In the genomic region with DNA sequence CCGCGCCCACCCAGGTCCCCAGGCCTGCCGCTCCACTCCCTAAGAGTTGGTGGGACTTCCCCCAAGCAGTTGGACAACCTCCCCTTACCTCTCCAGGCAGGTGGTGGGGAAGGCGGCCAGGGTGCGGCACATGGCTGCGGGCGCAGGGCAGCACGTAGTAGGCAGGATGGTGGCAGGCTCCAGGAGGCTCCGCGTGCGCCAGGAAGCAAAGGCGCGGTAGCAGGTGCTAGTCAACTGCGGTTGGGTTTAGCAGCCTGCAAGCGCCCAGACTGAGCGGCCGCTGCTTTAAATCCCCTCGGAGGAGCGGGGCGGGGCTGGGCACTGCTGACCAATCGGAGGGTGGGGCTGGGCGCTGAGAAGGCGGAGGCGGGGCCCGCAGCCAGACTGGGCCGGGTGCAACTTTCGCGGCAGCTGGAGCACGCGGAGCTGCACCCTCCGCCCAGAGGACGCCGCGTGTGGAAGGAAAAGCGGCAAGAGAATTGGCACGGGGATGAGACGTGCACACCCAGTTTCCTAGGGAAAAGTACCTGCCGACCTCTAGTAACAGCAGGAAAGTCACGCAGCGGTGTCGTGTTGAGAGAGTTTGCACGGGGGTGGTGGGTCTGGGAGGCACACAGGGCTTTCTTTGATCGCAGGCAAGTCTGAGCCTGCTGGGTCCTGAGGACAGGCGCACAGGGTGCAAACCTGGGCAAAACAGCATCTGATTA, we compare ENCODE assay signal across 8 cellular contexts. TPM values are rescaled to one million over a fixed set of nuclear protein-coding genes. Genes with fewer than 3 reads are reported as not detected.
DNase-seq lines count a peak whose midpoint lies in the region; ATAC-seq and TF ChIP-seq lines count a peak whose summit lies in the region.

A gene with protein sequence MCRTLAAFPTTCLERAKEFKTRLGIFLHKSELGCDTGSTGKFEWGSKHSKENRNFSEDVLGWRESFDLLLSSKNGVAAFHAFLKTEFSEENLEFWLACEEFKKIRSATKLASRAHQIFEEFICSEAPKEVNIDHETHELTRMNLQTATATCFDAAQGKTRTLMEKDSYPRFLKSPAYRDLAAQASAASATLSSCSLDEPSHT (minus strand): TSS at position 262 of the 707 bp plus-strand sequence. CDS start 130 bp downstream, at position 132.

- H2AFZ ChIP-seq in PC-9 = peak within 1 kb of the TSS; percentile 91

- H3K9me3 ChIP-seq in PC-9 (ENCODE audit: insufficient read depth, low read depth) (no peaks in the 10 kb centered on the region), muscle layer of colon (ENCODE audit: low read length) (no peaks in the 10 kb centered on the region)

- ATAC-seq in GM21576 (IDR thresholded peaks at IDR 0.05; ENCODE audit: unreplicated experiment) (peak; percentile 85), esophagus mucosa (peak; percentile 98)

- no peak within 1 kb of the TSS for H3K4me3 Mint-ChIP-seq in activated T-cell treated with anti-CD3 and anti-CD28 coated beads, Interleukin-2, amount 50 U/mL, for 24 hours

- H3K4me1 ChIP-seq in PC-9 (replicated peaks; ENCODE audit: insufficient read depth) (peaks cover 15% of the 10 kb centered on the region), muscle layer of colon (ENCODE audit: insufficient read depth, low read length) (peaks cover 23% of the 10 kb centered on the region)

- H4K20me1 ChIP-seq in PC-9 (ENCODE audit: insufficient read depth) = no peaks in the 10 kb centered on the region

- no peaks in the 10 kb centered on the region for H3F3A ChIP-seq in PC-9 (ENCODE audit: insufficient read depth, low read depth)

- POLR2A ChIA-PET in PC-9 (lab: Charles Lee; ENCODE audit: unreplicated experiment) = interaction anchor here (1.0 kb wide), 1 partner anchor 180 kb away, joined by 3 read pairs; no protein-coding TSS in a partner anchor

- DNase-seq in DMS153 treated with DMSO at 0.1 percent for 48 hours (lab: John Stamatoyannopoulos, UW; ENCODE audit: unreplicated experiment) (peak; percentile 99), KBM-7 (peak; percentile 88), PC-9 (peak; percentile 62 to 80)
- DNase-seq in activated T-cell treated with anti-CD3 and anti-CD28 coated beads, Interleukin-2, amount 50 U/mL, for 24 hours = peak; percentile 97
- DNase-seq in stimulated activated CD8-positive, alpha-beta memory T cell treated with anti-CD3 and anti-CD28 coated beads, Interleukin-7, amount 100 ng/mL, for 4 hours (ENCODE audit: low read depth in 2 of 2) = peak; percentile 74 to 88

- H3K4me1 Mint-ChIP-seq in activated T-cell treated with anti-CD3 and anti-CD28 coated beads, Interleukin-2, amount 50 U/mL, for 24 hours (ENCODE audit: low read depth) = peaks cover 51% of the 10 kb centered on the region

- peak within 1 kb of the TSS; percentile 93 for H3K4me2 ChIP-seq in PC-9

- no peaks in the 10 kb centered on the region for H3K79me2 ChIP-seq in PC-9 (ENCODE audit: low read depth)

- BruUV-seq in PC-9 (replicated peaks; lab: Mats Ljungman, UMichigan) = no TSS peak

- in situ Hi-C loops in KBM-7 (cut with MboI; ENCODE audit: low pct_unique_long_range_greater_than_20kb, low sequenced_read_pairs) = loop anchor here (10.0 kb wide), 1 partner anchor 181 kb away; a partner anchor contains a TSS

- H3K9ac ChIP-seq in muscle layer of colon (ENCODE audit: low read length) = peak within 1 kb of the TSS; percentile 3

- H3K27me3 Mint-ChIP-seq in activated T-cell treated with anti-CD3 and anti-CD28 coated beads, Interleukin-2, amount 50 U/mL, for 24 hours = peaks cover 20% of the 10 kb centered on the region

- H3K9me3 Mint-ChIP-seq in activated T-cell treated with anti-CD3 and anti-CD28 coated beads, Interleukin-2, amount 50 U/mL, for 24 hours = no peaks in the 10 kb centered on the region

- TF ChIP-seq CTCF in PC-9 (conservative IDR thresholded peaks at IDR 0.05) = no peak

- intact Hi-C loops in PC-9 (cut with micrococcal nuclease; ENCODE audit: unreplicated experiment) = loop anchor here (5.0 kb wide), 2 partner anchors 233 to 1018 kb away; a partner anchor contains a TSS

- no peaks in the 10 kb centered on the region for H3K27me3 ChIP-seq in PC-9 (ENCODE audit: insufficient read depth, low read depth)
- no peaks in the 10 kb centered on the region for H3K27me3 ChIP-seq in muscle layer of colon (ENCODE audit: control insufficient read depth in 1 of 2, insufficient read depth in 2 of 2, low read length in 2 of 2)

- H3K9me2 ChIP-seq in PC-9 (ENCODE audit: insufficient read depth) = no peaks in the 10 kb centered on the region

- H3K36me3 Mint-ChIP-seq in activated T-cell treated with anti-CD3 and anti-CD28 coated beads, Interleukin-2, amount 50 U/mL, for 24 hours (ENCODE audit: low read depth) = no peaks in the 10 kb centered on the region

- H3K27ac ChIP-seq in PC-9 (no peak within 1 kb of the TSS), muscle layer of colon (ENCODE audit: low read depth, low read length) (peak within 1 kb of the TSS; percentile 63)

- CTCF ChIA-PET in PC-9 (lab: Charles Lee) = interaction anchor here (0.6 to 1.0 kb wide), 3 partner anchors 178 to 852 kb away, joined by 3 to 6 read pairs (median 3); no protein-coding TSS in a partner anchor

- H3K36me3 ChIP-seq in PC-9 (ENCODE audit: low read depth) = no peaks in the 10 kb centered on the region
- no peaks in the 10 kb centered on the region for H3K36me3 ChIP-seq in muscle layer of colon (ENCODE audit: insufficient read depth, low read length)

- peak within 1 kb of the TSS; percentile 69 for H3K4me3 ChIP-seq in PC-9
- peak within 1 kb of the TSS; percentile 63 to 70 for H3K4me3 ChIP-seq in muscle layer of colon (ENCODE audit: low read depth in 1 of 2, low read length in 2 of 2)

- H3K27ac Mint-ChIP-seq in activated T-cell treated with anti-CD3 and anti-CD28 coated beads, Interleukin-2, amount 50 U/mL, for 24 hours = no peak within 1 kb of the TSS

RNA-seq across cellular contexts. Expression of the gene that starts here (rescaled TPM):
- total RNA-seq in PC-9 (2021) (0.25 TPM in 1 of 2 replicates, not detected in the other), esophagus mucosa (1.3 TPM)

Comparison
In these comparisons a context has a peak if more than half of its experiments do, and no peak if none do; other contexts are left out.
1. Peak in DNase-seq, H3K4me3 ChIP-seq and H3K4me2 ChIP-seq in PC-9; RNA of the gene not detected or under 1 TPM.